Comparison of ENCODE assay signal across 24 cellular contexts in genomic region chr12:53145383-53145782, GRCh38. TPM values are rescaled to one million over a fixed set of nuclear protein-coding genes. Genes with fewer than 3 reads are reported as not detected.
A peak's percentile ranks its signal among the peaks of the same experiment; 100 is the strongest.
DNase-seq lines count a peak whose midpoint lies in the region; ATAC-seq and TF ChIP-seq lines count a peak whose summit lies in the region.
"Had no signal": no experiment of that assay in that cellular context is flagged by ENCODE, and none has a peak within 500 bp of the region (broad histone marks: within the 10 kb centered on the region; RNA-seq: fewer than 3 reads in every experiment).

No MANE protein-coding gene starts in this region.

- peaks cover 7% of the 10 kb centered on the region for H3K36me3 Mint-ChIP-seq in MCF 10A (ENCODE audit: insufficient read depth, unreplicated experiment)
- H3K36me3 Mint-ChIP-seq: neural progenitor cell had no signal

- H2BK15ac ChIP-seq in mesenchymal stem cell (ENCODE audit: low read depth, poor library complexity, severe bottlenecking): no peak overlapping the region

- POLR2A ChIA-PET in MCF 10A (lab: Yijun Ruan, JAX): interaction anchor here (0.7 kb wide), 1 partner anchor 176 kb away, joined by 3 read pairs; no protein-coding TSS in a partner anchor

- CTCF ChIA-PET in MCF 10A (lab: Yijun Ruan, JAX) (interaction anchor here (0.7 to 2.4 kb wide), 2 partner anchors 14 to 598 kb away, joined by 4 to 8 read pairs; no protein-coding TSS in a partner anchor), mammary epithelial cell (lab: Charles Lee; ENCODE audit: low non-redundant PET) (no interaction called here)

- no peak overlapping the region for H4K91ac ChIP-seq in mesenchymal stem cell (ENCODE audit: low read length)

- H3K9ac ChIP-seq in mammary epithelial cell (ENCODE audit: insufficient read depth, low read length): no peak overlapping the region
- no peak overlapping the region for H3K9ac ChIP-seq in mesenchymal stem cell (ENCODE audit: low read length)
- H3K9ac ChIP-seq: neural progenitor cell, SK-N-SH had no signal

- H2AFZ ChIP-seq in mammary epithelial cell (ENCODE audit: low read depth, low read length): no peak overlapping the region
- no peak overlapping the region for H2AFZ ChIP-seq in mesenchymal stem cell (ENCODE audit: low read depth, low read length)
- H2AFZ ChIP-seq: neural progenitor cell had no signal

- TF ChIP-seq CTCF in MCF 10A (IDR thresholded peaks at IDR 0.05; ENCODE audit: unreplicated experiment): no peak
- TF ChIP-seq CTCF in mammary epithelial cell (conservative IDR thresholded peaks at IDR 0.05 in 1 of 2, IDR thresholded peaks at IDR 0.05 in 1 of 2; ENCODE audit: extremely low read depth in 1 of 2, insufficient read depth in 1 of 2, low read depth in 1 of 2, low read length in 2 of 2): no peak
- TF ChIP-seq CTCF in epithelial cell of proximal tubule (conservative IDR thresholded peaks at IDR 0.05; ENCODE audit: low read depth, low read length): no peak

- no peak overlapping the region for H4K8ac ChIP-seq in mesenchymal stem cell (ENCODE audit: low read length)

- H3K79me2 ChIP-seq in mammary epithelial cell (ENCODE audit: insufficient read depth, low read length): no peaks in the 10 kb centered on the region

- intact Hi-C loops in MCF 10A (cut with micrococcal nuclease) (no loop called here), mammary epithelial cell (cut with micrococcal nuclease) (no loop called here)

- H3K4me3 ChIP-seq in mammary epithelial cell (replicated peaks in 1 of 3; ENCODE audit: insufficient read depth in 1 of 3, low read depth in 2 of 3, low read length in 3 of 3): no peak overlapping the region
- no peak overlapping the region for H3K4me3 ChIP-seq in epithelial cell of proximal tubule (ENCODE audit: low read depth, low read length)
- H3K4me3 ChIP-seq in mesenchymal stem cell (ENCODE audit: insufficient read depth in 1 of 2, low read depth in 1 of 2, low read length in 2 of 2): no peak overlapping the region
- H3K4me3 ChIP-seq: mucosa of descending colon, neural progenitor cell had no signal

- H2BK120ac ChIP-seq in mesenchymal stem cell (ENCODE audit: low read depth, low read length): no peak overlapping the region

- peaks cover 6% of the 10 kb centered on the region for H3K4me1 Mint-ChIP-seq in MCF 10A (ENCODE audit: insufficient read depth, unreplicated experiment)
- H3K4me1 Mint-ChIP-seq: activated B cell treated with CpG ODN at 0.5 μM for 24 hours, neural progenitor cell had no signal

- H3K4ac ChIP-seq in mesenchymal stem cell (ENCODE audit: low read depth in 1 of 2, low read length in 2 of 2): no peak overlapping the region

- H3K36me3 ChIP-seq in mammary epithelial cell (ENCODE audit: insufficient read depth, low read length) (no peaks in the 10 kb centered on the region), mesenchymal stem cell (ENCODE audit: control insufficient read depth in 1 of 2, insufficient read depth in 2 of 2, low read depth in 1 of 2, low read length in 2 of 2) (no peaks in the 10 kb centered on the region)
- H3K36me3 ChIP-seq: neural progenitor cell had no signal

- H3K4me2 ChIP-seq in mammary epithelial cell (ENCODE audit: insufficient read depth, low read depth, low read length) (no peak overlapping the region), mesenchymal stem cell (ENCODE audit: low read length, poor library complexity, severe bottlenecking) (no peak overlapping the region)
- H3K4me2 ChIP-seq: neural progenitor cell, SK-N-SH had no signal

- in situ Hi-C loops in mammary epithelial cell (cut with MboI; ENCODE audit: low sequenced_read_pairs in 2 of 2): no loop called here

- H3K27me3 ChIP-seq in mammary epithelial cell (ENCODE audit: insufficient read depth, low read length) (no peaks in the 10 kb centered on the region), mesenchymal stem cell (ENCODE audit: control insufficient read depth in 1 of 2, insufficient read depth in 1 of 2, low read length in 2 of 2) (no peaks in the 10 kb centered on the region)
- H3K27me3 ChIP-seq: neural progenitor cell had no signal

- no peak overlapping the region for H2BK12ac ChIP-seq in mesenchymal stem cell (ENCODE audit: low read length in 2 of 2)

- no TSS peak for BruUV-seq in MCF 10A (replicated peaks; lab: Mats Ljungman, UMichigan)
- no TSS peak for BruUV-seq in mammary epithelial cell (replicated peaks; lab: Mats Ljungman, UMichigan)

- dilution Hi-C loops in mammary epithelial cell (cut with HindIII; ENCODE audit: low sequenced_read_pairs): no loop called here

- H4K20me1 ChIP-seq in mammary epithelial cell (ENCODE audit: insufficient read depth, low read length): no peaks in the 10 kb centered on the region

- no peak overlapping the region for H3K27ac ChIP-seq in mammary epithelial cell (ENCODE audit: insufficient read depth, low read depth, low read length)
- H3K27ac ChIP-seq in mesenchymal stem cell (ENCODE audit: low read length, poor library complexity, severe bottlenecking): no peak overlapping the region
- H3K27ac ChIP-seq: 22Rv1, neural progenitor cell had no signal

- H3K27me3 Mint-ChIP-seq in MCF 10A (ENCODE audit: insufficient read depth, unreplicated experiment): no peaks in the 10 kb centered on the region
- H3K27me3 Mint-ChIP-seq: activated T-cell treated with anti-CD3 and anti-CD28 coated beads, Interleukin-2, amount 50 U/mL, for 24 hours had no signal

- no peak overlapping the region for H3K27ac Mint-ChIP-seq in MCF 10A (ENCODE audit: low read depth, unreplicated experiment)
- H3K27ac Mint-ChIP-seq: activated B cell treated with CpG ODN at 0.5 μM for 24 hours; activated T-cell treated with anti-CD3 and anti-CD28 coated beads, Interleukin-2, amount 50 U/mL, for 24 hours; neural progenitor cell had no signal

- H2BK5ac ChIP-seq in mesenchymal stem cell (ENCODE audit: low read depth, low read length, poor library complexity, severe bottlenecking): no peak overlapping the region

- no peaks in the 10 kb centered on the region for H3K9me3 Mint-ChIP-seq in MCF 10A (ENCODE audit: unreplicated experiment)
- H3K9me3 Mint-ChIP-seq: activated B cell treated with CpG ODN at 0.5 μM for 24 hours; activated T-cell treated with anti-CD3 and anti-CD28 coated beads, Interleukin-2, amount 50 U/mL, for 24 hours; neural progenitor cell had no signal

- H3K9me3 ChIP-seq in mammary epithelial cell (replicated peaks; ENCODE audit: insufficient read depth, low read length) (no peaks in the 10 kb centered on the region), mesenchymal stem cell (ENCODE audit: control insufficient read depth, low read length) (no peaks in the 10 kb centered on the region)
- H3K9me3 ChIP-seq: mucosa of descending colon, SK-N-SH had no signal

- ATAC-seq in GM18870 (IDR thresholded peaks at IDR 0.05; ENCODE audit: unreplicated experiment) (no peak), GM19463 (IDR thresholded peaks at IDR 0.05; ENCODE audit: unreplicated experiment) (no peak)
- ATAC-seq: mucosa of descending colon had no signal

- peak overlapping the region in 1 of 2 experiments; percentile 65 for H3K14ac ChIP-seq in mesenchymal stem cell (ENCODE audit: low read length in 2 of 2)

- H3K23ac ChIP-seq in mesenchymal stem cell (ENCODE audit: low read length in 2 of 2): no peak overlapping the region

- DNase-seq in MCF 10A (ENCODE audit: unreplicated experiment) (peak; percentile 73), mammary epithelial cell (no peak), epithelial cell of proximal tubule (ENCODE audit: low read depth) (peak; percentile 23), mesenchymal stem cell (peak; percentile 48), NCI-H774 (lab: John Stamatoyannopoulos, UW) (no peak), GF-D8 (lab: John Stamatoyannopoulos, UW) (no peak)
- DNase-seq: activated B cell treated with CpG ODN at 0.5 μM for 24 hours; activated naive CD4-positive, alpha-beta T cell treated with Interleukin-2 at 50 U/mL for 16 hours; activated T-cell treated with anti-CD3 and anti-CD28 coated beads, Interleukin-2, amount 50 U/mL, for 24 hours; anterior cingulate cortex; C1 segment of cervical spinal cord; Calu3; erythroblast; Karpas-422; mucosa of descending colon; NCI-H524; RPMI8226; SK-N-SH; stimulated activated CD8-positive, alpha-beta memory T cell treated with anti-CD3 and anti-CD28 coated beads, Interleukin-4, amount 100 ng/mL, for 48 hours had no signal

- H3K4me1 ChIP-seq in mammary epithelial cell (ENCODE audit: insufficient read depth, low read length) (no peaks in the 10 kb centered on the region), mesenchymal stem cell (ENCODE audit: control insufficient read depth, insufficient read depth, low read depth, low read length) (no peaks in the 10 kb centered on the region)
- H3K4me1 ChIP-seq: neural progenitor cell had no signal

- no peaks in the 10 kb centered on the region for H3K79me1 ChIP-seq in mesenchymal stem cell (replicated peaks; ENCODE audit: low read length, poor library complexity, severe bottlenecking)

- 79% methylated on average over 1 of the region's 1 CpG for WGBS in mammary epithelial cell (ENCODE audit: low coverage, missing lambda C conversion rate)
- WGBS in mesenchymal stem cell: 76% methylated on average over 1 of the region's 1 CpG

- no peak overlapping the region for H2AK5ac ChIP-seq in mesenchymal stem cell (ENCODE audit: low read length, severe bottlenecking)

- no peak overlapping the region for H3K18ac ChIP-seq in mesenchymal stem cell (ENCODE audit: low read depth in 1 of 2, low read length in 2 of 2)

- no peak overlapping the region for H3K4me3 Mint-ChIP-seq in MCF 10A (ENCODE audit: unreplicated experiment)
- H3K4me3 Mint-ChIP-seq: activated B cell treated with CpG ODN at 0.5 μM for 24 hours; activated T-cell treated with anti-CD3 and anti-CD28 coated beads, Interleukin-2, amount 50 U/mL, for 24 hours; neural progenitor cell had no signal

RNA-seq across cellular contexts. Expression of gene ZNF740, which starts 35.1 kb away (rescaled TPM):
- total RNA-seq in MCF 10A (2022): 34.9 and 36.2 TPM in 2 replicates
- 10 to 100 TPM; 10.0 to 30.9 TPM for total RNA-seq in mammary epithelial cell
- polyA plus RNA-seq in mammary epithelial cell: 5.9 TPM
- polyA minus RNA-seq in mammary epithelial cell: 33.1 TPM
- total RNA-seq in epithelial cell of proximal tubule: 5.5 and 7.0 TPM in 2 replicates
- polyA plus RNA-seq in mesenchymal stem cell (2013, experiment 1 of 2): 8.0 TPM
- 7.8 TPM for polyA plus RNA-seq in mesenchymal stem cell (2013, experiment 2 of 2)

RNA-seq across cellular contexts. Expression of gene CSAD, which starts 35.3 kb away (rescaled TPM):
- total RNA-seq in MCF 10A (2022): 22.7 and 30.8 TPM in 2 replicates
- 10 to 100 TPM; 10.2 to 22.1 TPM for total RNA-seq in mammary epithelial cell
- 7.8 TPM for polyA plus RNA-seq in mammary epithelial cell
- 12.7 TPM for polyA minus RNA-seq in mammary epithelial cell
- total RNA-seq in epithelial cell of proximal tubule: 1.6 and 10.4 TPM in 2 replicates
- 9.3 TPM for polyA plus RNA-seq in mesenchymal stem cell (2013, experiment 1 of 2)
- 8.4 TPM for polyA plus RNA-seq in mesenchymal stem cell (2013, experiment 2 of 2)

RNA-seq across cellular contexts. Expression of gene SOAT2, which starts 42.1 kb away (rescaled TPM):
- not detected in 2 replicates for total RNA-seq in MCF 10A (2022)
- total RNA-seq in mammary epithelial cell: under 1 TPM in 1 of 2 donors, not detected in 1; 0.16 TPM
- polyA plus RNA-seq in mammary epithelial cell: 0.29 TPM
- polyA minus RNA-seq in mammary epithelial cell: not detected
- total RNA-seq in epithelial cell of proximal tubule: not detected in 2 replicates
- polyA plus RNA-seq in mesenchymal stem cell (2013, experiment 1 of 2): 0.03 TPM
- polyA plus RNA-seq in mesenchymal stem cell (2013, experiment 2 of 2): not detected
- total RNA-seq: activated B cell treated with CpG ODN at 0.5 μM for 24 hours, Calu3, pulmonary artery endothelial cell had no signal

RNA-seq across cellular contexts. Expression of gene IGFBP6, which starts 47.9 kb away (rescaled TPM):
- total RNA-seq in MCF 10A (2022): 6.4 and 12.0 TPM in 2 replicates
- total RNA-seq in mammary epithelial cell: 100 to 1,000 TPM in 1 of 2 donors, 10 to 100 TPM in 1; 47.7 to 125 TPM
- polyA plus RNA-seq in mammary epithelial cell: 291 TPM
- polyA minus RNA-seq in mammary epithelial cell: 208 TPM
- total RNA-seq in epithelial cell of proximal tubule: 71.6 and 102 TPM in 2 replicates
- polyA plus RNA-seq in mesenchymal stem cell (2013, experiment 1 of 2): 54.0 TPM
- polyA plus RNA-seq in mesenchymal stem cell (2013, experiment 2 of 2): 54.6 TPM
- total RNA-seq: activated B cell treated with CpG ODN at 0.5 μM for 24 hours had no signal

Comparison
In these comparisons a context has a peak if more than half of its experiments do, and no peak if none do; other contexts are left out.
1. DNase-seq: peak in MCF 10A (single experiment), epithelial cell of proximal tubule (single experiment) and mesenchymal stem cell (single experiment); none in mammary epithelial cell (single experiment), NCI-H774 (single experiment) and GF-D8 (single experiment).